ENCODE assay signal across 9 cellular contexts in genomic region chr19:10259162-10259905, GRCh38. TPM values are rescaled to one million over a fixed set of nuclear protein-coding genes. Genes with fewer than 3 reads are reported as not detected.
A peak's percentile ranks its signal among the peaks of the same experiment; 100 is the strongest.
DNase-seq lines count a peak whose midpoint lies in the region; ATAC-seq, FAIRE-seq and TF ChIP-seq lines count a peak whose summit lies in the region.
"Had no signal": no experiment of that assay in that cellular context is flagged by ENCODE, and none has a peak within 500 bp of the region (broad histone marks: within the 10 kb centered on the region; RNA-seq: fewer than 3 reads in every experiment).

No MANE protein-coding gene starts in this region.

- H3K4me1 ChIP-seq in kidney (ENCODE audit: control insufficient read depth in 1 of 2, insufficient read depth in 1 of 2, low read depth in 1 of 2, low read length in 2 of 2): no peaks in the 10 kb centered on the region

- H3K27ac Mint-ChIP-seq in WTC11: no peak overlapping the region

- H3K36me3 ChIP-seq in bronchial epithelial cell (ENCODE audit: control insufficient read depth, insufficient read depth, low read length) (peaks cover 23% of the 10 kb centered on the region), kidney (ENCODE audit: control insufficient read depth in 1 of 2, insufficient read depth in 2 of 2, low read length in 2 of 2) (peaks cover 20% of the 10 kb centered on the region in 2 donors)

- intact Hi-C loops in kidney (cut with DNase I): no loop called here

- H3K9me3 ChIP-seq in kidney (ENCODE audit: control insufficient read depth in 1 of 2, low read length in 2 of 2): no peaks in the 10 kb centered on the region
- H3K9me3 ChIP-seq: BLaER1 treated with 17β-estradiol and CSF1 and Interleukin-3, amounts not matched to agents 10 nM and 100 nM had no signal

- H3K36me3 Mint-ChIP-seq in WTC11: peaks cover 30% of the 10 kb centered on the region

- H3K9ac ChIP-seq in kidney (ENCODE audit: low read length in 2 of 2): no peak overlapping the region

- CTCF ChIA-PET in WTC11 (lab: Charles Lee): interaction anchor here (0.5 to 6.1 kb wide), 70 partner anchors 9 to 523 kb away, joined by 3 to 149 read pairs (median 5); partner anchors contain the start of genes CDC37, FDX2, ICAM1 and ICAM4

- H3K4me1 Mint-ChIP-seq in WTC11: no peaks in the 10 kb centered on the region

- DNase-seq in NCI-H526 (lab: John Stamatoyannopoulos, UW) (peak; percentile 39 to 83), NCI-H526 treated with DMSO at 0.1 percent for 48 hours (lab: John Stamatoyannopoulos, UW) (no peak), NCI-H2227 (lab: John Stamatoyannopoulos, UW; ENCODE audit: unreplicated experiment) (peak; percentile 92), WTC11 (ENCODE audit: low spot score) (peak; percentile 96), bronchial epithelial cell (ENCODE audit: low read depth) (peak; percentile 88), kidney (peak; percentile 92)
- DNase-seq in stimulated activated CD4-positive, alpha-beta T cell treated with anti-CD3 and anti-CD28 coated beads, Interleukin-1b, Interleukin-23, amount 100 ng/mL, for 48 hours: peak; percentile 96

- ATAC-seq in WTC11 (peak; percentile 91), GM18502 (IDR thresholded peaks at IDR 0.05; ENCODE audit: poor library complexity, unreplicated experiment) (no peak)

- H3K4me3 ChIP-seq in bronchial epithelial cell (ENCODE audit: low read depth, low read length) (no peak overlapping the region), kidney (ENCODE audit: low read length in 2 of 2) (no peak overlapping the region)
- H3K4me3 ChIP-seq: BLaER1 treated with 17β-estradiol and CSF1 and Interleukin-3, amounts not matched to agents 10 nM and 100 nM had no signal

- peak; percentile 52 for TF ChIP-seq CTCF in WTC11 (IDR thresholded peaks at IDR 0.05)
- TF ChIP-seq CTCF in bronchial epithelial cell (IDR thresholded peaks at IDR 0.05; ENCODE audit: insufficient read depth, low read length, severe bottlenecking): peak; percentile 88
- peak; percentile 70 for TF ChIP-seq CTCF in kidney (IDR thresholded peaks at IDR 0.05; ENCODE audit: borderline replicate concordance, extremely low read depth, insufficient read depth)

- peaks cover 3% of the 10 kb centered on the region; the same call in 1 of the 2 replicates for H3K27me3 Mint-ChIP-seq in WTC11 (ENCODE audit: low read depth)

- POLR2A ChIA-PET in WTC11 (lab: Charles Lee): interaction anchor here (0.6 to 1.3 kb wide), 6 partner anchors 10 to 151 kb away, joined by 3 to 12 read pairs (median 5); partner anchors contain the start of gene ICAM1

- H3K27ac ChIP-seq in kidney (ENCODE audit: low read depth in 2 of 2, low read length in 2 of 2): no peak overlapping the region
- H3K27ac ChIP-seq: BLaER1 treated with 17β-estradiol and CSF1 and Interleukin-3, amounts not matched to agents 10 nM and 100 nM had no signal

- FAIRE-seq in bronchial epithelial cell (lab: Jason Lieb, UNC) (no peak), kidney (lab: Jason Lieb, UNC) (no peak)

- H3K9me3 Mint-ChIP-seq in WTC11: no peaks in the 10 kb centered on the region

- no peaks in the 10 kb centered on the region for H3K27me3 ChIP-seq in bronchial epithelial cell (ENCODE audit: control insufficient read depth, insufficient read depth, low read length)
- H3K27me3 ChIP-seq: BLaER1 treated with 17β-estradiol and CSF1 and Interleukin-3, amounts not matched to agents 10 nM and 100 nM had no signal

- H3K4me3 Mint-ChIP-seq in WTC11: no peak overlapping the region

TF ChIP-seq in WTC11, 78 proteins besides CTCF, POLR2A, EP300 and RAD21:
- no peak for TF ChIP-seq NR1H2 (CRISPR knock-in tag; IDR thresholded peaks at IDR 0.05)
- TF ChIP-seq E2F1 (CRISPR knock-in tag; IDR thresholded peaks at IDR 0.05): no peak
- no peak for TF ChIP-seq HMGA2 (CRISPR knock-in tag; IDR thresholded peaks at IDR 0.05)
- no peak for TF ChIP-seq HMGXB4 (CRISPR knock-in tag; IDR thresholded peaks at IDR 0.05)
- TF ChIP-seq IRF2 (CRISPR knock-in tag; IDR thresholded peaks at IDR 0.05; ENCODE audit: borderline replicate concordance, low read depth): no peak
- TF ChIP-seq TCF7 (CRISPR knock-in tag; IDR thresholded peaks at IDR 0.05; ENCODE audit: low read depth): no peak
- no peak for TF ChIP-seq ZNF396 (CRISPR knock-in tag; IDR thresholded peaks at IDR 0.05; ENCODE audit: borderline replicate concordance)
- TF ChIP-seq KAT7 (CRISPR knock-in tag; IDR thresholded peaks at IDR 0.05; ENCODE audit: borderline replicate concordance): no peak

RNA-seq across cellular contexts. Expression of gene MRPL4, which starts 7.3 kb away (rescaled TPM):
- total RNA-seq in WTC11 (2021) (109 to 112 TPM (median 110 TPM) in 3 replicates), bronchial epithelial cell (17.1 and 19.2 TPM in 2 replicates), kidney (44.8 TPM)
- polyA plus RNA-seq in kidney (ENCODE audit: insufficient read depth, low read depth, low replicate concordance): 102 TPM

RNA-seq across cellular contexts. Expression of gene ICAM1, which starts 11.6 kb away (rescaled TPM):
- total RNA-seq in WTC11 (2021) (3.8 to 5.4 TPM (median 4.8 TPM) in 3 replicates), bronchial epithelial cell (0.79 and 0.90 TPM in 2 replicates), kidney (50.3 TPM)
- 16.3 TPM for polyA plus RNA-seq in kidney (ENCODE audit: insufficient read depth, low read depth, low replicate concordance)

RNA-seq across cellular contexts. Expression of gene ICAM4, which starts 27.4 kb away (rescaled TPM):
- 2.0 to 3.7 TPM (median 3.1 TPM) in 3 replicates for total RNA-seq in WTC11 (2021)
- 4.0 and 10.8 TPM in 2 replicates for total RNA-seq in bronchial epithelial cell
- 0.85 TPM for total RNA-seq in kidney
- polyA plus RNA-seq in kidney (ENCODE audit: insufficient read depth, low read depth, low replicate concordance): 1.1 TPM

RNA-seq across cellular contexts. Expression of gene S1PR2, which starts 28.2 kb away (rescaled TPM):
- total RNA-seq in WTC11 (2021): 12.9 to 13.6 TPM (median 13.2 TPM) in 3 replicates
- 1.3 and 1.9 TPM in 2 replicates for total RNA-seq in bronchial epithelial cell
- total RNA-seq in kidney: 6.3 TPM
- 1.5 TPM for polyA plus RNA-seq in kidney (ENCODE audit: insufficient read depth, low read depth, low replicate concordance)

RNA-seq across cellular contexts. Expression of gene ICAM5, which starts 30.4 kb away (rescaled TPM):
- 7.3 to 8.1 TPM (median 8.0 TPM) in 3 replicates for total RNA-seq in WTC11 (2021)
- 3.7 and 3.9 TPM in 2 replicates for total RNA-seq in bronchial epithelial cell
- total RNA-seq in kidney: 2.9 TPM
- polyA plus RNA-seq in kidney (ENCODE audit: insufficient read depth, low read depth, low replicate concordance): 0.34 TPM
